ENCODE assay signal across 8 cellular contexts in the genomic region with DNA sequence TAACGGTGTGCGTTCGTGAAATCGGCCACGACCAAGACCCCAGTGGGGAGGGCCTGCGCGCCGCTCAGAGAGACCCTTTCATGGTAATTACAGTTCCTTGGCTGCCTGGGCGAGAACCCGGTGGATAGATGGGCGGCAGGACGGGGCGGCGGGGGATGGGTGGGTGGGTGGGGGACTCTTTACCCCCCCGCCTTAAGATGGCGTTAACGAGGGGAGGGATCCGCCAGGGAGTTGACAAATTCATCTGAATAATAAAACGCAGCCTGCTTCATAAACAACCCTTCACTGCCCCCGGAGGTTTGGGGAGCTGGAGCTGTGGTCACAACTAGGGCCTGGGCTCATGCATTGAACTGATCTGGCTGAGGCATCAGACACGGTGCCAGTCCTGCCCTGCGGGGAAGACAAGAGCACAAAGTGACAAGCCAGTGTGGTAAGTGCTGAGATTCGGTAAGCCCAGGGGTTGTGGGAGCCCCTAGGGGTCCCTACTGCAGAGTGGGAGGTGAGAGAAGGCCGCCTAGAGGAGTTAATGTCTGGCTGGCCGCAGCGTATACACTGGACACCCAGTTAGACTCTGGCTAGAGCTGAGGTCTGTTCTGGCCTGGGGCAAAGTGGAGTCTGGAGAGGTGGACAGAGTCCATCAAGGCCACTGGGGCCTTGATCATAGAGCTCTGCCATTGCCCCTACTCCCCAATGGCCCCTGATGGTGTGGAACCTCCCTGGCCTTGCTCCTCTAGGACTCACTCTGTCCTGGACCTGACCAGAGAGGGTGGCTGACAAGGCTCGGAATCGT. TPM values are rescaled to one million over a fixed set of nuclear protein-coding genes. Genes with fewer than 3 reads are reported as not detected.
A peak's percentile ranks its signal among the peaks of the same experiment; 100 is the strongest.
DNase-seq lines count a peak whose midpoint lies in the region; ATAC-seq and TF ChIP-seq lines count a peak whose summit lies in the region.

No MANE protein-coding gene starts in this region.

- intact Hi-C loops in body of pancreas (cut with DNase I): no loop called here

- H2AFZ ChIP-seq in KMS-11 (ENCODE audit: low read depth): peak overlapping the region; percentile 91

- ATAC-seq in body of pancreas (no peak), HG03460 (IDR thresholded peaks at IDR 0.05; ENCODE audit: unreplicated experiment) (no peak)
- no peak for ATAC-seq in activated CD4-positive, CD25-positive, alpha-beta regulatory T cell treated with anti-CD3 and anti-CD28 coated beads, Interleukin-2, amount 50 U/mL, for 24 hours

- 6 to 10% methylated on average over 9 to 28 of the region's 28 CpGs for WGBS in body of pancreas, 2 donors

- no peaks in the 10 kb centered on the region for H3K79me2 ChIP-seq in KMS-11 (ENCODE audit: insufficient read depth, low read depth)

- H3K27me3 ChIP-seq in BLaER1 (peaks cover 45% of the 10 kb centered on the region), KMS-11 (ENCODE audit: insufficient read depth, low read depth) (peaks cover 6% of the 10 kb centered on the region; the same call in 1 of the 2 replicates), body of pancreas (no peaks in the 10 kb centered on the region), layer of hippocampus (ENCODE audit: control insufficient read depth, insufficient read depth, low read length) (no peaks in the 10 kb centered on the region), subcutaneous abdominal adipose tissue (ENCODE audit: control insufficient read depth in 5 of 5, insufficient read depth in 4 of 5, low read length in 5 of 5) (no peaks in the 10 kb centered on the region)

- no peaks in the 10 kb centered on the region for H4K20me1 ChIP-seq in BLaER1
- no peaks in the 10 kb centered on the region for H4K20me1 ChIP-seq in KMS-11 (ENCODE audit: insufficient read depth)

- H3K4me2 ChIP-seq in BLaER1: peak overlapping the region; percentile 86
- peak overlapping the region; percentile 59; the same call in 1 of the 2 replicates for H3K4me2 ChIP-seq in KMS-11

- H3K4me3 ChIP-seq in BLaER1 (peak overlapping the region; percentile 75), KMS-11 (IDR thresholded peaks at IDR 0.05; ENCODE audit: insufficient read depth, low read depth, low read length) (no peak overlapping the region), body of pancreas (peak overlapping the region; percentile 31 to 49), subcutaneous abdominal adipose tissue (ENCODE audit: low read depth in 1 of 5, low read length in 5 of 5) (peak overlapping the region; percentile 65 to 98 (median 83))

- H3K9ac ChIP-seq in BLaER1 (peak overlapping the region; percentile 72), KMS-11 (no peak overlapping the region), subcutaneous abdominal adipose tissue (ENCODE audit: low read length in 5 of 5) (peak overlapping the region; percentile 81 to 92 (median 84))

- DNase-seq in body of pancreas (peak in 3 of 4 donors; percentile 20 to 28 (median 25)), OCI-M2 (lab: John Stamatoyannopoulos, UW; ENCODE audit: unreplicated experiment) (no peak)

- no peaks in the 10 kb centered on the region for H3K36me3 ChIP-seq in BLaER1
- no peaks in the 10 kb centered on the region for H3K36me3 ChIP-seq in KMS-11 (ENCODE audit: insufficient read depth)
- H3K36me3 ChIP-seq in body of pancreas (replicated peaks in 1 of 2; ENCODE audit: insufficient read depth in 1 of 2, low read depth in 2 of 2): no peaks in the 10 kb centered on the region
- H3K36me3 ChIP-seq in subcutaneous abdominal adipose tissue (ENCODE audit: control insufficient read depth in 5 of 5, insufficient read depth in 5 of 5, low read length in 5 of 5): no peaks in the 10 kb centered on the region

- H3K27ac ChIP-seq in BLaER1: peak overlapping the region; percentile 57; the same call in 1 of the 2 replicates
- no peak overlapping the region for H3K27ac ChIP-seq in KMS-11
- H3K27ac ChIP-seq in body of pancreas: peak overlapping the region; percentile 75 to 84 (median 80)
- peak overlapping the region; percentile 90 for H3K27ac ChIP-seq in layer of hippocampus (ENCODE audit: low read depth, low read length)
- H3K27ac ChIP-seq in subcutaneous abdominal adipose tissue (ENCODE audit: low read depth, low read length): peak overlapping the region; percentile 80

- H3K4me1 ChIP-seq in BLaER1: no peaks in the 10 kb centered on the region
- no peaks in the 10 kb centered on the region for H3K4me1 ChIP-seq in KMS-11 (ENCODE audit: low read depth, poor library complexity, severe bottlenecking)
- H3K4me1 ChIP-seq in body of pancreas: peaks cover 22% of the 10 kb centered on the region
- peaks cover 7 to 57% (median 51%) of the 10 kb centered on the region in 5 donors for H3K4me1 ChIP-seq in subcutaneous abdominal adipose tissue (ENCODE audit: control insufficient read depth in 5 of 5, insufficient read depth in 5 of 5, low read length in 5 of 5)

- TF ChIP-seq POLR2A in body of pancreas (IDR thresholded peaks at IDR 0.05): no peak

- H3K9me3 ChIP-seq in BLaER1: peaks cover 8% of the 10 kb centered on the region; the same call in 1 of the 2 replicates
- no peaks in the 10 kb centered on the region for H3K9me3 ChIP-seq in body of pancreas
- no peaks in the 10 kb centered on the region for H3K9me3 ChIP-seq in subcutaneous abdominal adipose tissue (ENCODE audit: control insufficient read depth in 5 of 5, low read length in 5 of 5)

- no peak for TF ChIP-seq CTCF in KMS-11 (conservative IDR thresholded peaks at IDR 0.05; ENCODE audit: low read depth, low read length)
- no peak for TF ChIP-seq CTCF in body of pancreas (IDR thresholded peaks at IDR 0.05)

RNA-seq across cellular contexts. Expression of gene MRAS, which starts 0.8 kb away (rescaled TPM):
- 10 to 100 TPM in 1 of 2 donors, 1 to 10 TPM in 1; 9.9 to 20.1 TPM for total RNA-seq in body of pancreas

RNA-seq across cellular contexts. Expression of gene NME9, which starts 19.5 kb away (rescaled TPM):
- total RNA-seq in body of pancreas: 1 to 10 TPM in 1 of 2 donors, not detected in 1; 1.3 TPM
